Comparison of ENCODE assay signal across 20 cellular contexts in the genomic region with DNA sequence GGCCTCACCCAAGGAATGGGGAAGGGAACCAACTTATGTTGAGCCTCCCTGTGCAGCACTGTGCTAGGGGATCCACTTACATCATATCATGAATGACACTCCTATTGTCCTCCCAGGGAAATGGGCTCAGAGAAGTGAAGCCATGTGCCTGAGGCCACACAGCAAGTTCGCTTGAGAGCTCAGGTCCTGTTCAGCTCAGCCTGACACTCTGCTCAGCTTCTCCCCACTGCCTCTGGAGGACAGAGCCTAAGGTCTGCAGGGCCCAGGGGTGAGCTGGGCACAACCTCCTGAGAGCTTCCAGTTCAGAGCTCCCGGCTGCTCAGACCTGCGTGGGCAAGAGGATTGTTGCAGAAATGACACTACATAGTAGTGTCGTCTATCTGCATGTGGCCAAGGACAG.
"Had no signal": no experiment of that assay in that cellular context is flagged by ENCODE, and none has a peak within 500 bp of the region (broad histone marks: within the 10 kb centered on the region; RNA-seq: fewer than 3 reads in every experiment).

No MANE protein-coding gene starts in this region.

- H3K9me3 Mint-ChIP-seq: activated CD4-positive, alpha-beta T cell treated with anti-CD3 and anti-CD28 coated beads, Interleukin-2, amount 10 ng/mL, durations not matched to agents 24 days and 14 days; activated CD8-positive, alpha-beta T cell treated with anti-CD3 and anti-CD28 coated beads for 36 hours; activated naive CD4-positive, alpha-beta T cell treated with anti-CD3 and anti-CD28 coated beads for 36 hours; activated naive CD8-positive, alpha-beta T cell treated with anti-CD3 and anti-CD28 coated beads, Interleukin-2, amount 50 U/mL, for 24 hours; activated T-helper 2 cell treated with anti-CD3 and anti-CD28 coated beads, Interferon-gamma antibody, Interleukin-2, Interleukin-4, amounts not matched to agents 10 μg/mL and 5 μg/mL and 100 μg/mL, durations not matched to agents 14 hours and 24 hours and 36 hours; mesothelial cell of epicardium; nephron had no signal

- DNase-seq: activated CD4-positive, alpha-beta T cell treated with anti-CD3 and anti-CD28 coated beads, Interleukin-2, amount 10 ng/mL, durations not matched to agents 24 days and 14 days; activated CD8-positive, alpha-beta T cell treated with anti-CD3 and anti-CD28 coated beads for 36 hours; activated naive CD4-positive, alpha-beta T cell treated with anti-CD3 and anti-CD28 coated beads for 36 hours; activated naive CD8-positive, alpha-beta T cell treated with anti-CD3 and anti-CD28 coated beads, Interleukin-2, amount 50 U/mL, for 24 hours; activated T-cell treated with anti-CD3 and anti-CD28 coated beads, Interleukin-2, amount 50 U/mL, for 1 hour; aorta; brain microvascular endothelial cell; cerebellar nuclear complex; effector CD8-positive, alpha-beta T cell; esophagus squamous epithelium; heart right ventricle; stimulated activated naive CD4-positive, alpha-beta T cell treated with Interleukin-2 at 50 U/mL for 16 hours; T-helper 9 cell had no signal

- H3K36me3 ChIP-seq: brain microvascular endothelial cell, esophagus squamous epithelium, heart right ventricle, left lung had no signal

- ATAC-seq: activated CD8-positive, alpha-beta T cell treated with anti-CD3 and anti-CD28 coated beads for 36 hours; activated naive CD8-positive, alpha-beta T cell treated with anti-CD3 and anti-CD28 coated beads, Interleukin-2, amount 50 U/mL, for 24 hours; heart right ventricle; left lung had no signal

- H3K27ac ChIP-seq: brain microvascular endothelial cell, esophagus squamous epithelium, heart right ventricle, left lung, tibial nerve had no signal

- FAIRE-seq: endothelial cell of umbilical vein, urothelium cell line had no signal

- H3K27me3 ChIP-seq: brain microvascular endothelial cell, esophagus squamous epithelium, left lung, tibial nerve had no signal

- H3K4me3 Mint-ChIP-seq: activated CD4-positive, alpha-beta T cell treated with anti-CD3 and anti-CD28 coated beads, Interleukin-2, amount 10 ng/mL, durations not matched to agents 24 days and 14 days; activated CD8-positive, alpha-beta T cell treated with anti-CD3 and anti-CD28 coated beads for 36 hours; activated naive CD4-positive, alpha-beta T cell treated with anti-CD3 and anti-CD28 coated beads for 36 hours; activated naive CD8-positive, alpha-beta T cell treated with anti-CD3 and anti-CD28 coated beads, Interleukin-2, amount 50 U/mL, for 24 hours; mesothelial cell of epicardium; nephron had no signal

- H3K9me3 ChIP-seq: esophagus squamous epithelium, heart right ventricle, left lung, tibial nerve had no signal

- H3K4me3 ChIP-seq: esophagus squamous epithelium, heart right ventricle, left lung, tibial nerve had no signal

- H3K4me1 Mint-ChIP-seq: mesothelial cell of epicardium, nephron had no signal

- H3K4me1 ChIP-seq: esophagus squamous epithelium, left lung, tibial nerve had no signal

- H3K27ac Mint-ChIP-seq: activated CD4-positive, alpha-beta T cell treated with anti-CD3 and anti-CD28 coated beads, Interleukin-2, amount 10 ng/mL, durations not matched to agents 24 days and 14 days; activated CD8-positive, alpha-beta T cell treated with anti-CD3 and anti-CD28 coated beads for 36 hours; activated naive CD4-positive, alpha-beta T cell treated with anti-CD3 and anti-CD28 coated beads for 36 hours; activated naive CD8-positive, alpha-beta T cell treated with anti-CD3 and anti-CD28 coated beads, Interleukin-2, amount 50 U/mL, for 24 hours; activated T-helper 2 cell treated with anti-CD3 and anti-CD28 coated beads, Interferon-gamma antibody, Interleukin-2, Interleukin-4, amounts not matched to agents 10 μg/mL and 5 μg/mL and 100 μg/mL, durations not matched to agents 14 hours and 24 hours and 36 hours; mesothelial cell of epicardium; nephron had no signal

- H3K36me3 Mint-ChIP-seq: mesothelial cell of epicardium had no signal

- H3K27me3 Mint-ChIP-seq: activated CD8-positive, alpha-beta T cell treated with anti-CD3 and anti-CD28 coated beads for 36 hours had no signal
